Comparison of ENCODE assay signal across 2 cellular contexts in the genomic region with DNA sequence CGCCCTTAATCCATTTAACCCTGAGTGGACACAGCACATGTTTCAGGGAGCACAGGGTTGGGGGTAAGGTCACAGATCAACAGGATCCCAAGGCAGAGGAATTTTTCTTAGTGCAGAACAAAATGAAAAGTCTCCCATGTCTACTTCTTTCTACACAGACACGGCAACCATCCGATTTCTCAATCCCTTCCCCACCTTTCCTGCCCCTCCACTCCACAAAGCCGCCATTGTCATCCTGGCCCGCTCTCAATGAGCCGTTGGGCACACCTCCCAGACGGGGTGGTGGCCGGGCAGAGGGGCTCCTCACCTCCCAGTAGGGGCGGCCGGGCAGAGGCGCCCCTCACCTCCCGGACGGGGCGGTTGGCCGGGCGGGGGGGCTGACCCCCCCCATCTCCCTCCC. TPM values are rescaled to one million over a fixed set of nuclear protein-coding genes. Genes with fewer than 3 reads are reported as not detected.
DNase-seq lines count a peak whose midpoint lies in the region; ATAC-seq, FAIRE-seq and TF ChIP-seq lines count a peak whose summit lies in the region.
"Not testable (repeated sequence)": the region's sequence is repeated elsewhere in the genome, so short reads cannot be mapped to it uniquely, and the experiment has no call there.

No MANE protein-coding gene starts in this region.

- H3K9me3 Mint-ChIP-seq in progenitor cell of endocrine pancreas (ENCODE audit: low read depth) = not testable (repeated sequence)

- CTCF ChIA-PET in HepG2 (lab: Yijun Ruan, JAX; ENCODE audit: low intra/inter-chr PET ratio, low total read pairs) = not testable (repeated sequence)

- intact Hi-C loops in HepG2 (cut with micrococcal nuclease; ENCODE audit: unreplicated experiment) = not testable (repeated sequence)

- peaks cover 37% of the 10 kb centered on the region for H3K4me1 Mint-ChIP-seq in progenitor cell of endocrine pancreas (ENCODE audit: low read depth)

- peaks cover 69% of the 10 kb centered on the region for H3K79me2 ChIP-seq in HepG2 (ENCODE audit: insufficient read depth, low read length)

- POLR2A ChIA-PET in HepG2 (lab: Yijun Ruan, JAX) = interaction anchor here (1.9 to 2.3 kb wide), 2 partner anchors 20 to 33 kb away, joined by 8 to 17 read pairs; partner anchors contain the start of gene APLP2

- not testable (repeated sequence) for TF ChIP-seq CTCF in HepG2 (CRISPR knock-in tag; IDR thresholded peaks at IDR 0.05); progenitor cell of endocrine pancreas (IDR thresholded peaks at IDR 0.05; ENCODE audit: unreplicated experiment)

- not testable (repeated sequence) for H3K4me2 ChIP-seq in HepG2 (ENCODE audit: low read depth, low read length)

- not testable (repeated sequence) for H3K27me3 Mint-ChIP-seq in progenitor cell of endocrine pancreas

- 6% methylated on average over 8 of the region's 16 CpGs for WGBS in HepG2 (ENCODE audit: low lambda C conversion rate)

- H3K36me3 Mint-ChIP-seq in progenitor cell of endocrine pancreas (ENCODE audit: insufficient read depth) = not testable (repeated sequence)

- not testable (repeated sequence) for TF ChIP-seq POLR2A in HepG2 (IDR thresholded peaks at IDR 0.05; ENCODE audit: insufficient read depth in 1 of 2, low read depth in 2 of 2, low read length in 2 of 2)

- not testable (repeated sequence) for TF ChIP-seq EP300 in HepG2 (IDR thresholded peaks at IDR 0.05; ENCODE audit: low read depth in 2 of 2, low read length in 2 of 2); HepG2 (CRISPR knock-in tag; IDR thresholded peaks at IDR 0.05; ENCODE audit: borderline replicate concordance)

- not testable (repeated sequence) for H3K9ac ChIP-seq in HepG2 (ENCODE audit: insufficient read depth, low read depth, low read length)

- H3K27me3 ChIP-seq in HepG2 (ENCODE audit: control insufficient read depth in 1 of 2, insufficient read depth in 2 of 2, low read length in 2 of 2) = not testable (repeated sequence)

- not testable (repeated sequence) for DNase-seq in HepG2 (ENCODE audit: low spot score); progenitor cell of endocrine pancreas (ENCODE audit: low spot score, unreplicated experiment)

- H3K4me3 Mint-ChIP-seq in progenitor cell of endocrine pancreas (ENCODE audit: low read depth) = not testable (repeated sequence)

- TSS peak; percentile 35 for BruUV-seq in HepG2 (replicated peaks; lab: Mats Ljungman, UMichigan)

- H3K27ac Mint-ChIP-seq in progenitor cell of endocrine pancreas = peak overlapping the region; percentile 65

- H2AFZ ChIP-seq in HepG2 (ENCODE audit: low read length) = not testable (repeated sequence)

- not testable (repeated sequence) for H3K27ac ChIP-seq in HepG2 (ENCODE audit: extremely low read length, insufficient read depth, low read length)

- peaks cover 17% of the 10 kb centered on the region for H4K20me1 ChIP-seq in HepG2 (ENCODE audit: insufficient read depth, low read length)

- ATAC-seq in HepG2 = not testable (repeated sequence)

- H3K9me3 ChIP-seq in HepG2 (ENCODE audit: low read length) = not testable (repeated sequence)

- not testable (repeated sequence) for TF ChIP-seq RAD21 in HepG2 (CRISPR knock-in tag; IDR thresholded peaks at IDR 0.05)

- not testable (repeated sequence) for H3K4me3 ChIP-seq in HepG2 (replicated peaks in 1 of 3; ENCODE audit: insufficient read depth in 1 of 3, low read depth in 2 of 3, low read length in 3 of 3)

- peaks cover 69% of the 10 kb centered on the region for H3K4me1 ChIP-seq in HepG2 (ENCODE audit: insufficient read depth, low read length)

- in situ Hi-C loops in HepG2 (cut with HindIII; ENCODE audit: extremely low pct_ligation_motif_present, low pct_unique_long_range_greater_than_20kb) = not testable (repeated sequence)

- not testable (repeated sequence) for FAIRE-seq in HepG2 (lab: Jason Lieb, UNC)

- not testable (repeated sequence) for H3K36me3 ChIP-seq in HepG2 (replicated peaks in 1 of 2; ENCODE audit: control insufficient read depth in 1 of 2, insufficient read depth in 2 of 2, low read length in 2 of 2)

TF ChIP-seq in HepG2, 621 proteins besides CTCF, POLR2A, EP300 and RAD21 (continues in another document):
- peak; percentile 74 for TF ChIP-seq ZNF652 (CRISPR knock-in tag; IDR thresholded peaks at IDR 0.05; ENCODE audit: borderline replicate concordance, low read depth)
- peak; percentile 35; the same call in 1 of the 2 replicates for TF ChIP-seq SALL1 (CRISPR knock-in tag; IDR thresholded peaks at IDR 0.05)
- TF ChIP-seq CEBPG (CRISPR knock-in tag; IDR thresholded peaks at IDR 0.05) = peak; percentile 61
- not testable (repeated sequence) for TF ChIP-seq SOX6 (IDR thresholded peaks at IDR 0.05)
- peak; percentile 66 for TF ChIP-seq SOX6 (CRISPR knock-in tag; IDR thresholded peaks at IDR 0.05)
- peak; percentile 37; the same call in 1 of the 2 replicates for TF ChIP-seq SP5 (CRISPR knock-in tag; IDR thresholded peaks at IDR 0.05; ENCODE audit: borderline replicate concordance, low read depth)
- TF ChIP-seq SAP130 (CRISPR knock-in tag; IDR thresholded peaks at IDR 0.05; ENCODE audit: low read depth) = 0 out of 2 replicates have a peak, but pooled peaks have one; percentile 15
- peak; percentile 50 for TF ChIP-seq PATZ1 (CRISPR knock-in tag; IDR thresholded peaks at IDR 0.05)
- TF ChIP-seq, protein P1, sequence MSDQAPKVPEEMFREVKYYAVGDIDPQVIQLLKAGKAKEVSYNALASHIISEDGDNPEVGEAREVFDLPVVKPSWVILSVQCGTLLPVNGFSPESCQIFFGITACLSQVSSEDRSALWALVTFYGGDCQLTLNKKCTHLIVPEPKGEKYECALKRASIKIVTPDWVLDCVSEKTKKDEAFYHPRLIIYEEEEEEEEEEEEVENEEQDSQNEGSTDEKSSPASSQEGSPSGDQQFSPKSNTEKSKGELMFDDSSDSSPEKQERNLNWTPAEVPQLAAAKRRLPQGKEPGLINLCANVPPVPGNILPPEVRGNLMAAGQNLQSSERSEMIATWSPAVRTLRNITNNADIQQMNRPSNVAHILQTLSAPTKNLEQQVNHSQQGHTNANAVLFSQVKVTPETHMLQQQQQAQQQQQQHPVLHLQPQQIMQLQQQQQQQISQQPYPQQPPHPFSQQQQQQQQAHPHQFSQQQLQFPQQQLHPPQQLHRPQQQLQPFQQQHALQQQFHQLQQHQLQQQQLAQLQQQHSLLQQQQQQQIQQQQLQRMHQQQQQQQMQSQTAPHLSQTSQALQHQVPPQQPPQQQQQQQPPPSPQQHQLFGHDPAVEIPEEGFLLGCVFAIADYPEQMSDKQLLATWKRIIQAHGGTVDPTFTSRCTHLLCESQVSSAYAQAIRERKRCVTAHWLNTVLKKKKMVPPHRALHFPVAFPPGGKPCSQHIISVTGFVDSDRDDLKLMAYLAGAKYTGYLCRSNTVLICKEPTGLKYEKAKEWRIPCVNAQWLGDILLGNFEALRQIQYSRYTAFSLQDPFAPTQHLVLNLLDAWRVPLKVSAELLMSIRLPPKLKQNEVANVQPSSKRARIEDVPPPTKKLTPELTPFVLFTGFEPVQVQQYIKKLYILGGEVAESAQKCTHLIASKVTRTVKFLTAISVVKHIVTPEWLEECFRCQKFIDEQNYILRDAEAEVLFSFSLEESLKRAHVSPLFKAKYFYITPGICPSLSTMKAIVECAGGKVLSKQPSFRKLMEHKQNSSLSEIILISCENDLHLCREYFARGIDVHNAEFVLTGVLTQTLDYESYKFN (CRISPR knock-in tag; conservative IDR thresholded peaks at IDR 0.05) = peak; percentile 22; the same call in 1 of the 2 replicates

RNA-seq across cellular contexts. Expression of gene APLP2, which starts 20.8 kb away (rescaled TPM):
- total RNA-seq in HepG2 (2016; rRNA removed; fragmentation: Illumina TruSeq; extraction: Trizol) (154 and 315 TPM in 2 replicates), progenitor cell of endocrine pancreas (374 and 375 TPM in 2 replicates)
- total RNA-seq in HepG2 (2016; cell fraction: cytosol; rRNA removed; fragmentation: Illumina TruSeq; extraction: Trizol; ENCODE audit: low read depth) = 34.6 and 35.6 TPM in 2 replicates
- total RNA-seq in HepG2 (2016; cell fraction: insoluble cytoplasmic fraction; rRNA removed; fragmentation: Illumina TruSeq; extraction: Trizol) = 137 and 320 TPM in 2 replicates
- 41.4 and 45.9 TPM in 2 replicates for total RNA-seq in HepG2 (2016; cell fraction: membrane; rRNA removed; fragmentation: Illumina TruSeq; extraction: Trizol)
- total RNA-seq in HepG2 (2016; cell fraction: nucleus; rRNA removed; fragmentation: Illumina TruSeq; extraction: Trizol) = 264 and 296 TPM in 2 replicates
- 591 and 594 TPM in 2 replicates for polyA plus RNA-seq in HepG2 (2011; rRNA removed)
- polyA plus RNA-seq in HepG2 (2011; cell fraction: cytosol; rRNA removed) = 396 and 486 TPM in 2 replicates
- 223 and 286 TPM in 2 replicates for polyA plus RNA-seq in HepG2 (2011; cell fraction: nucleus; rRNA removed)
- 481 and 597 TPM in 2 replicates for polyA plus RNA-seq in HepG2 (2012)
- polyA plus RNA-seq in HepG2 (2016; cell fraction: cytosol; fragmentation: Illumina TruSeq; extraction: Trizol; ENCODE audit: low read depth) = 12.9 and 14.3 TPM in 2 replicates
- polyA plus RNA-seq in HepG2 (2016; cell fraction: insoluble cytoplasmic fraction; fragmentation: Illumina TruSeq; extraction: Trizol; ENCODE audit: low read depth) = 150 and 155 TPM in 2 replicates
- polyA plus RNA-seq in HepG2 (2016; cell fraction: membrane; fragmentation: Illumina TruSeq; extraction: Trizol; ENCODE audit: low read depth) = 25.1 and 29.6 TPM in 2 replicates
- 409 and 433 TPM in 2 replicates for polyA plus RNA-seq in HepG2 (2016; cell fraction: nucleus; fragmentation: Illumina TruSeq; extraction: Trizol; ENCODE audit: insufficient read depth, low read depth)
- polyA minus RNA-seq in HepG2 (2011; rRNA and poly(A)+ RNA removed; ENCODE audit: low replicate concordance) = 59.6 and 259 TPM in 2 replicates
- 166 and 220 TPM in 2 replicates for polyA minus RNA-seq in HepG2 (2011; cell fraction: cytosol; rRNA and poly(A)+ RNA removed)
- polyA minus RNA-seq in HepG2 (2011; cell fraction: nucleus; rRNA and poly(A)+ RNA removed) = 124 and 168 TPM in 2 replicates
